In genomic region chr4:90127706-90128345, GRCh38 we compare ENCODE assay signal across 8 cellular contexts. TPM values are rescaled to one million over a fixed set of nuclear protein-coding genes. Genes with fewer than 3 reads are reported as not detected.
DNase-seq lines count a peak whose midpoint lies in the region; ATAC-seq, FAIRE-seq and TF ChIP-seq lines count a peak whose summit lies in the region.

No MANE protein-coding gene starts in this region.

- no peaks in the 10 kb centered on the region for H3K79me2 ChIP-seq in astrocyte (ENCODE audit: insufficient read depth, low read length)

- TF ChIP-seq CTCF in astrocyte (IDR thresholded peaks at IDR 0.05; ENCODE audit: insufficient read depth, low read depth, low read length): no peak

- FAIRE-seq in astrocyte (lab: Jason Lieb, UNC) (no peak), GM19239 (lab: Jason Lieb, UNC) (no peak)

- H3K4me2 ChIP-seq in astrocyte (ENCODE audit: low read length): peak overlapping the region; percentile 97

- peak; percentile 34 for ATAC-seq in GM19455 (IDR thresholded peaks at IDR 0.05; ENCODE audit: unreplicated experiment)
- peak; percentile 30 for ATAC-seq in HG03439 (IDR thresholded peaks at IDR 0.05; ENCODE audit: unreplicated experiment)

- H3K27me3 ChIP-seq in astrocyte (ENCODE audit: insufficient read depth, low read length) (peaks cover 10% of the 10 kb centered on the region), skeletal muscle tissue (ENCODE audit: control insufficient read depth in 3 of 3, insufficient read depth in 3 of 3, low read length in 3 of 3) (peaks cover 0 to 2% (median 0%) of the 10 kb centered on the region in 3 donors)

- DNase-seq in COLO668 (lab: John Stamatoyannopoulos, UW; ENCODE audit: unreplicated experiment): peak; percentile 71
- DNase-seq in astrocyte (ENCODE audit: low read depth): peak; percentile 1
- no peak for DNase-seq in GM19239 (ENCODE audit: insufficient read length, low spot score)
- DNase-seq in kidney glomerular epithelial cell (lab: John Stamatoyannopoulos, UW): no peak

- H4K20me1 ChIP-seq in astrocyte (ENCODE audit: insufficient read depth, low read length): no peaks in the 10 kb centered on the region

- H3K4me3 ChIP-seq in astrocyte (ENCODE audit: insufficient read depth, low read depth, low read length) (peak overlapping the region; percentile 64), iPS-11a (ENCODE audit: low read depth, low read length) (peak overlapping the region; percentile 73), skeletal muscle tissue (ENCODE audit: low read length in 3 of 3) (peak overlapping the region; percentile 71 to 75 (median 73))

- peak overlapping the region; percentile 91 for H2AFZ ChIP-seq in astrocyte (ENCODE audit: low read depth, low read length)

- H3K27ac Mint-ChIP-seq in astrocyte (ENCODE audit: unreplicated experiment): no peak overlapping the region

- H3K27me3 Mint-ChIP-seq in astrocyte (ENCODE audit: low read depth, unreplicated experiment): peaks cover 5% of the 10 kb centered on the region

- H3K36me3 ChIP-seq in astrocyte (ENCODE audit: insufficient read depth, low read length) (no peaks in the 10 kb centered on the region), skeletal muscle tissue (ENCODE audit: control insufficient read depth in 3 of 3, insufficient read depth in 3 of 3, low read length in 3 of 3) (no peaks in the 10 kb centered on the region)

- H3K36me3 Mint-ChIP-seq in astrocyte (ENCODE audit: low read depth, unreplicated experiment): no peaks in the 10 kb centered on the region

- peak overlapping the region; percentile 62 for H3K9ac ChIP-seq in astrocyte (ENCODE audit: low read length)
- peak overlapping the region; percentile 14 to 68 (median 43) for H3K9ac ChIP-seq in skeletal muscle tissue (ENCODE audit: low read depth in 1 of 3, low read length in 3 of 3)

- no peaks in the 10 kb centered on the region for H3K4me1 Mint-ChIP-seq in astrocyte (ENCODE audit: low read depth, unreplicated experiment)

- H3K4me3 Mint-ChIP-seq in astrocyte (ENCODE audit: unreplicated experiment): peak overlapping the region; percentile 95

- no peak overlapping the region for H3K27ac ChIP-seq in astrocyte (ENCODE audit: low read depth, low read length)
- no peak overlapping the region for H3K27ac ChIP-seq in skeletal muscle tissue (ENCODE audit: low read depth, low read length)

- H3K9me3 ChIP-seq in astrocyte (ENCODE audit: insufficient read depth, low read depth, low read length): no peaks in the 10 kb centered on the region
- no peaks in the 10 kb centered on the region for H3K9me3 ChIP-seq in skeletal muscle tissue (ENCODE audit: control insufficient read depth in 3 of 3, low read length in 3 of 3)

- no peaks in the 10 kb centered on the region for H3K9me3 Mint-ChIP-seq in astrocyte (ENCODE audit: unreplicated experiment)

- H3K4me1 ChIP-seq in astrocyte (ENCODE audit: insufficient read depth, low read length): no peaks in the 10 kb centered on the region
- peaks cover 2 to 9% (median 6%) of the 10 kb centered on the region in 3 donors for H3K4me1 ChIP-seq in skeletal muscle tissue (ENCODE audit: control insufficient read depth in 3 of 3, insufficient read depth in 3 of 3, low read length in 3 of 3)

RNA-seq across cellular contexts. Expression of gene CCSER1, which starts 0.6 kb away (rescaled TPM):
- total RNA-seq in astrocyte (1.2 and 2.2 TPM in 2 replicates), skeletal muscle tissue (1.0 TPM)

Comparison
In these comparisons a context has a peak if more than half of its experiments do, and no peak if none do; other contexts are left out.
1. DNase-seq: peak in COLO668 (single experiment) and astrocyte (single experiment); none in GM19239 (single experiment) and kidney glomerular epithelial cell (single experiment).
2. Peak in every context shown above with its lines, with median percentiles within 50 percentile points of each other: H3K4me3 ChIP-seq.